Comparison of ENCODE assay signal across 8 cellular contexts in genomic region chr12:117875652-117876491, GRCh38.
A peak's percentile ranks its signal among the peaks of the same experiment; 100 is the strongest.
DNase-seq lines count a peak whose midpoint lies in the region; FAIRE-seq and TF ChIP-seq lines count a peak whose summit lies in the region.

No MANE protein-coding gene starts in this region.

- WGBS in testis, 2 donors: 21 to 29% methylated on average over 18 to 33 of the region's 33 CpGs

- H3K36me3 ChIP-seq in testis (ENCODE audit: low read depth, missing control alignments): no peaks in the 10 kb centered on the region

- DNase-seq in Daoy (ENCODE audit: low read depth) (peak; percentile 77), NCI-H1436 treated with DMSO at 0.1 percent for 48 hours (lab: John Stamatoyannopoulos, UW) (peak; percentile 50), iPS DF 19.7 (ENCODE audit: low read depth, low spot score) (peak; percentile 57), testis (peak; percentile 30), chondrocyte (ENCODE audit: low spot score) (no peak), GOT3 (lab: John Stamatoyannopoulos, UW) (no peak), urothelium cell line (ENCODE audit: low spot score) (no peak)
- DNase-seq in activated CD8-positive, alpha-beta memory T cell treated with anti-CD3 and anti-CD28 coated beads, Interleukin-2, amount 50 U/mL, for 48 hours: peak; percentile 61

- no peaks in the 10 kb centered on the region for H3K9me3 Mint-ChIP-seq in chondrocyte (ENCODE audit: low read depth)

- no peak for FAIRE-seq in urothelium cell line (lab: Jason Lieb, UNC)

- no peak for TF ChIP-seq POLR2A in testis (IDR thresholded peaks at IDR 0.05)

- peaks cover 8% of the 10 kb centered on the region for H3K4me1 Mint-ChIP-seq in chondrocyte (ENCODE audit: low read depth)

- no peaks in the 10 kb centered on the region for H3K36me3 Mint-ChIP-seq in chondrocyte (ENCODE audit: low read depth)

- TF ChIP-seq CTCF in testis (IDR thresholded peaks at IDR 0.05): no peak
- TF ChIP-seq CTCF in chondrocyte (IDR thresholded peaks at IDR 0.05): no peak

- intact Hi-C loops in testis (cut with DNase I; ENCODE audit: low total_unique reads): no loop called here

- H3K9me3 ChIP-seq in testis: no peaks in the 10 kb centered on the region

- H3K4me3 Mint-ChIP-seq in chondrocyte (ENCODE audit: unreplicated experiment): no peak overlapping the region

- H3K27ac Mint-ChIP-seq in chondrocyte (ENCODE audit: unreplicated experiment): no peak overlapping the region

- H3K27ac ChIP-seq in testis: no peak overlapping the region

- no peak overlapping the region for H3K4me3 ChIP-seq in testis

- peaks cover 3% of the 10 kb centered on the region for H3K4me1 ChIP-seq in testis

- H3K27me3 Mint-ChIP-seq in chondrocyte (ENCODE audit: low read depth): peaks cover 20% of the 10 kb centered on the region

- H3K27me3 ChIP-seq in testis: no peaks in the 10 kb centered on the region

Comparison
In these comparisons a context has a peak if more than half of its experiments do, and no peak if none do; other contexts are left out.
1. DNase-seq: peak in Daoy (single experiment), NCI-H1436 treated with DMSO at 0.1 percent for 48 hours (single experiment), activated CD8-positive, alpha-beta memory T cell treated with anti-CD3 and anti-CD28 coated beads, Interleukin-2, amount 50 U/mL, for 48 hours (single experiment), iPS DF 19.7 (single experiment) and testis (single experiment); none in chondrocyte (single experiment), GOT3 (single experiment) and urothelium cell line (single experiment).